ENCODE assay signal across 16 cellular contexts in genomic region chr2:241817821-241818215, GRCh38. TPM values are rescaled to one million over a fixed set of nuclear protein-coding genes. Genes with fewer than 3 reads are reported as not detected.
"Had no signal": no experiment of that assay in that cellular context is flagged by ENCODE, and none has a peak within 500 bp of the region (broad histone marks: within the 10 kb centered on the region; RNA-seq: fewer than 3 reads in every experiment).

No MANE protein-coding gene starts in this region.

RNA-seq across cellular contexts. Expression of gene NEU4, which starts 8.8 kb away (rescaled TPM):
- total RNA-seq: esophagus mucosa, lower lobe of right lung, osteoblast, sciatic nerve, smooth muscle cell had no signal
- polyA plus RNA-seq: keratinocyte had no signal

RNA-seq across cellular contexts. Expression of gene PDCD1, which starts 40.9 kb away (rescaled TPM):
- total RNA-seq: dermis microvascular lymphatic vessel endothelial cell, glomerular endothelial cell, neural crest cell, osteoblast, progenitor cell of endocrine pancreas, smooth muscle cell, temporal lobe, urinary bladder had no signal
- polyA plus RNA-seq: keratinocyte, smooth muscle cell had no signal

RNA-seq across cellular contexts. Expression of gene GAL3ST2, which starts 41.2 kb away (rescaled TPM):
- total RNA-seq: dermis microvascular lymphatic vessel endothelial cell, esophagus mucosa, glomerular endothelial cell, left ventricle myocardium superior, lower lobe of right lung, sciatic nerve, smooth muscle cell, thyroid gland, urinary bladder had no signal
- polyA plus RNA-seq: keratinocyte, stomach, urinary bladder had no signal

RNA-seq across cellular contexts. Expression of gene RTP5, which starts 51.7 kb away (rescaled TPM):
- total RNA-seq: dermis microvascular lymphatic vessel endothelial cell, esophagus mucosa, gastrocnemius medialis, glomerular endothelial cell, left ventricle myocardium superior, lower lobe of right lung, neural crest cell, osteoblast, progenitor cell of endocrine pancreas, sciatic nerve, smooth muscle cell, urinary bladder had no signal
- polyA plus RNA-seq: keratinocyte, smooth muscle cell had no signal
